Comparison of ENCODE assay signal across 16 cellular contexts in genomic region chr11:46514370-46514769, GRCh38.
DNase-seq lines count a peak whose midpoint lies in the region; ATAC-seq and TF ChIP-seq lines count a peak whose summit lies in the region.
"Had no signal": no experiment of that assay in that cellular context is flagged by ENCODE, and none has a peak within 500 bp of the region (broad histone marks: within the 10 kb centered on the region; RNA-seq: fewer than 3 reads in every experiment).

No MANE protein-coding gene starts in this region.

- ATAC-seq in natural killer cell (peak; percentile 53 to 77 (median 62)), GM18868 (IDR thresholded peaks at IDR 0.05; ENCODE audit: unreplicated experiment) (no peak)
- ATAC-seq: stimulated activated memory B cell treated with anti-CD40 and anti-IgM and Interleukin-4, amounts not matched to agents 10 μg/mL and 1 μg/mL and 100 μg/mL, for 72 hours had no signal

- H3K27me3 Mint-ChIP-seq in T-helper 1 cell treated with Interleukin-12 subunit alpha and Interleukin-12 subunit beta and Interleukin-4 antibody, amounts not matched to agents 30 μg/mL and 1 μg/mL, for 36 hours (ENCODE audit: low read depth), result no peaks in the 10 kb centered on the region
- H3K27me3 Mint-ChIP-seq in brain (no peaks in the 10 kb centered on the region), natural killer cell (ENCODE audit: low read depth in 2 of 2) (no peaks in the 10 kb centered on the region)
- H3K27me3 Mint-ChIP-seq: stimulated activated memory B cell treated with anti-CD40 and anti-IgM and Interleukin-4, amounts not matched to agents 10 μg/mL and 1 μg/mL and 100 μg/mL, for 72 hours had no signal

- H3K27ac Mint-ChIP-seq in T-helper 1 cell treated with Interleukin-12 subunit alpha and Interleukin-12 subunit beta and Interleukin-4 antibody, amounts not matched to agents 30 μg/mL and 1 μg/mL, for 36 hours, result peak overlapping the region; percentile 3
- H3K27ac Mint-ChIP-seq in brain (peak overlapping the region in 4 of 5 experiments; percentile 5 to 92 (median 38)), natural killer cell (peak overlapping the region; percentile 80 to 81)
- H3K27ac Mint-ChIP-seq: stimulated activated memory B cell treated with anti-CD40 and anti-IgM and Interleukin-4, amounts not matched to agents 10 μg/mL and 1 μg/mL and 100 μg/mL, for 72 hours had no signal

- H3K36me3 Mint-ChIP-seq in T-helper 1 cell treated with Interleukin-12 subunit alpha and Interleukin-12 subunit beta and Interleukin-4 antibody, amounts not matched to agents 30 μg/mL and 1 μg/mL, for 36 hours (ENCODE audit: low read depth), result peaks cover 6% of the 10 kb centered on the region
- peaks cover 9% of the 10 kb centered on the region for H3K36me3 Mint-ChIP-seq in brain
- H3K36me3 Mint-ChIP-seq in natural killer cell, result no peaks in the 10 kb centered on the region

- H3K27ac ChIP-seq in C4-2B, result peak overlapping the region; percentile 3; the same call in 1 of the 2 replicates
- H3K27ac ChIP-seq in ovary, result no peak overlapping the region
- H3K27ac ChIP-seq: psoas muscle, thoracic aorta had no signal

- intact Hi-C loops in natural killer cell (cut with micrococcal nuclease), result no loop called here
- intact Hi-C loops in ovary (cut with DNase I), result no loop called here

- TF ChIP-seq EP300 in ovary (IDR thresholded peaks at IDR 0.05), result no peak

- 93 to 97% (median 95%) methylated on average over 1 of the region's 1 CpG for WGBS in ovary, 3 donors

- no peaks in the 10 kb centered on the region for H3K9me3 Mint-ChIP-seq in T-helper 1 cell treated with Interleukin-12 subunit alpha and Interleukin-12 subunit beta and Interleukin-4 antibody, amounts not matched to agents 30 μg/mL and 1 μg/mL, for 36 hours
- H3K9me3 Mint-ChIP-seq in brain, result no peaks in the 10 kb centered on the region
- H3K9me3 Mint-ChIP-seq in natural killer cell, result no peaks in the 10 kb centered on the region
- H3K9me3 Mint-ChIP-seq: stimulated activated memory B cell treated with anti-CD40 and anti-IgM and Interleukin-4, amounts not matched to agents 10 μg/mL and 1 μg/mL and 100 μg/mL, for 72 hours had no signal

- peaks cover 2% of the 10 kb centered on the region for H3K4me1 ChIP-seq in ovary (ENCODE audit: insufficient read depth)

- TF ChIP-seq POLR2A in ovary (IDR thresholded peaks at IDR 0.05), result no peak

- no peaks in the 10 kb centered on the region for H3K9me3 ChIP-seq in ovary
- H3K9me3 ChIP-seq: psoas muscle, thoracic aorta had no signal

- no peaks in the 10 kb centered on the region for H3K27me3 ChIP-seq in ovary

- TF ChIP-seq CTCF in C4-2B (conservative IDR thresholded peaks at IDR 0.05) (no peak), brain (conservative IDR thresholded peaks at IDR 0.05) (no peak), natural killer cell (IDR thresholded peaks at IDR 0.05) (no peak), GM10266 (IDR thresholded peaks at IDR 0.05; ENCODE audit: control insufficient read depth, insufficient read depth, low read depth, missing control alignments) (no peak), ovary (IDR thresholded peaks at IDR 0.05) (no peak)

- H3K4me3 Mint-ChIP-seq in T-helper 1 cell treated with Interleukin-12 subunit alpha and Interleukin-12 subunit beta and Interleukin-4 antibody, amounts not matched to agents 30 μg/mL and 1 μg/mL, for 36 hours, result no peak overlapping the region
- peak overlapping the region in 2 of 5 experiments; percentile 26 to 33 for H3K4me3 Mint-ChIP-seq in brain
- peak overlapping the region; percentile 3 for H3K4me3 Mint-ChIP-seq in natural killer cell
- H3K4me3 Mint-ChIP-seq: stimulated activated memory B cell treated with anti-CD40 and anti-IgM and Interleukin-4, amounts not matched to agents 10 μg/mL and 1 μg/mL and 100 μg/mL, for 72 hours had no signal

- H3K4me3 ChIP-seq in ovary, result no peak overlapping the region
- H3K4me3 ChIP-seq: psoas muscle, thoracic aorta had no signal

- DNase-seq in T-helper 1 cell (no peak), natural killer cell (no peak), GM10266 (ENCODE audit: extremely low spot score) (no peak), ovary (no peak)
- DNase-seq: 8988T; activated CD4-positive, alpha-beta T cell treated with anti-CD3 and anti-CD28 coated beads for 4 hours; amniotic stem cell; HCEC 1CT; stimulated activated CD4-positive, alpha-beta T cell treated with anti-CD3 and anti-CD28 coated beads, Interleukin-1b, Interleukin-23, amount 100 ng/mL, for 48 hours had no signal

- H3K4me1 Mint-ChIP-seq in T-helper 1 cell treated with Interleukin-12 subunit alpha and Interleukin-12 subunit beta and Interleukin-4 antibody, amounts not matched to agents 30 μg/mL and 1 μg/mL, for 36 hours (ENCODE audit: low read depth), result peaks cover 15% of the 10 kb centered on the region
- H3K4me1 Mint-ChIP-seq in brain (peaks cover 31% of the 10 kb centered on the region), natural killer cell (peaks cover 16 to 31% of the 10 kb centered on the region in 2 donors)
- H3K4me1 Mint-ChIP-seq: stimulated activated memory B cell treated with anti-CD40 and anti-IgM and Interleukin-4, amounts not matched to agents 10 μg/mL and 1 μg/mL and 100 μg/mL, for 72 hours had no signal

- H3K36me3 ChIP-seq in ovary, result no peaks in the 10 kb centered on the region
- H3K36me3 ChIP-seq: thoracic aorta had no signal

Comparison
In these comparisons a context has a peak if more than half of its experiments do, and no peak if none do; other contexts are left out.
1. H3K27ac Mint-ChIP-seq: peak in every context shown above with its lines; median percentile 80 in natural killer cell; 38 in brain; 3 in T-helper 1 cell treated with Interleukin-12 subunit alpha and Interleukin-12 subunit beta and Interleukin-4 antibody, amounts not matched to agents 30 μg/mL and 1 μg/mL, for 36 hours.